ENCODE assay signal across 9 cellular contexts in the genomic region with DNA sequence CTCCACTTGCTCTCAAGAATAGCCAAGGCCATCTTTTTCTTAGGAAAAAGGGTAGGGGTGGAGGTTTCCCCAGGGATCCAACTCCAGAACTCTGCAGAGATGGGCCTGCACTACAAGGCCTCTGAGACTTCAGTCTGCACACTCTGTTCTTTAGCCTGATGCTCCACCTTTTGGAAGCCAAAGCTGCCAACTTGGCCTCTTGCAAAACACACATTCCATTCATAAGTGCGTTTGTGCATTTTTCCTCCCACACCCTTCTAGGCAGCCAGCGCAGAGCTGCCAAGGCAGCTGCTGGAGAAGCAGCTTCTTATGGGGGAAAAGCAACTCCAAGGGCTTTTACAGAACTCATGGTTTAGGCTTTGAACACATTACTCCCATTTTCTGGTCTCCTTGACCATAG. TPM values are rescaled to one million over a fixed set of nuclear protein-coding genes. Genes with fewer than 3 reads are reported as not detected.
DNase-seq lines count a peak whose midpoint lies in the region; ATAC-seq and TF ChIP-seq lines count a peak whose summit lies in the region.
"Had no signal": no experiment of that assay in that cellular context is flagged by ENCODE, and none has a peak within 500 bp of the region (broad histone marks: within the 10 kb centered on the region; RNA-seq: fewer than 3 reads in every experiment).

No MANE protein-coding gene starts in this region.

- H3K4me3 Mint-ChIP-seq in endothelial cell (ENCODE audit: unreplicated experiment), result no peak overlapping the region
- no peak overlapping the region for H3K4me3 Mint-ChIP-seq in T-cell

- H3K27me3 Mint-ChIP-seq in endothelial cell (ENCODE audit: unreplicated experiment) (no peaks in the 10 kb centered on the region), T-cell (no peaks in the 10 kb centered on the region)

- H3K27ac Mint-ChIP-seq in endothelial cell (ENCODE audit: unreplicated experiment), result no peak overlapping the region
- no peak overlapping the region for H3K27ac Mint-ChIP-seq in T-cell

- WGBS in adrenal gland, 4 donors, result 12 to 28% (median 21%) methylated on average over 2 of the region's 2 CpGs

- H3K9me3 Mint-ChIP-seq in endothelial cell (ENCODE audit: unreplicated experiment) (no peaks in the 10 kb centered on the region), T-cell (no peaks in the 10 kb centered on the region)

- H3K36me3 ChIP-seq in adrenal gland (replicated peaks in 1 of 2) (no peaks in the 10 kb centered on the region), right atrium auricular region (peaks cover 4% of the 10 kb centered on the region)

- H3K27ac ChIP-seq in adrenal gland (peak overlapping the region; percentile 0 to 83 (median 56)), right atrium auricular region (peak overlapping the region; percentile 70 to 92)
- H3K27ac ChIP-seq: VCaP had no signal

- CTCF ChIA-PET in T-cell (lab: Charles Lee), result interaction anchor here in 1 of 2 donors (0.8 to 2.7 kb wide), 4 partner anchors 44 to 334 kb away, joined by 3 to 15 read pairs (median 4); no protein-coding TSS in a partner anchor

- peaks cover 38% of the 10 kb centered on the region for H3K4me1 Mint-ChIP-seq in endothelial cell (ENCODE audit: unreplicated experiment)
- peaks cover 0 to 6% (median 4%) of the 10 kb centered on the region in 3 donors for H3K4me1 Mint-ChIP-seq in T-cell

- peak in 1 of 2 donors; percentile 62 for TF ChIP-seq POLR2A in adrenal gland (IDR thresholded peaks at IDR 0.05)

- no peak for TF ChIP-seq CTCF in adrenal gland (IDR thresholded peaks at IDR 0.05)
- TF ChIP-seq CTCF in right atrium auricular region (IDR thresholded peaks at IDR 0.05), result peak in 1 of 2 donors; percentile 18
- no peak for TF ChIP-seq CTCF in endothelial cell (IDR thresholded peaks at IDR 0.05; ENCODE audit: unreplicated experiment)

- intact Hi-C loops in adrenal gland (cut with DNase I), result loop anchor here (5.0 to 10.0 kb wide), 2 partner anchors 46 to 93 kb away; no protein-coding TSS in a partner anchor

- no peaks in the 10 kb centered on the region for H3K9me3 ChIP-seq in adrenal gland (replicated peaks in 1 of 3)
- H3K9me3 ChIP-seq in right atrium auricular region, result no peaks in the 10 kb centered on the region

- POLR2A ChIA-PET in T-cell (lab: Charles Lee), result no interaction called here

- H3K27me3 ChIP-seq in adrenal gland (no peaks in the 10 kb centered on the region), right atrium auricular region (no peaks in the 10 kb centered on the region)

- H3K36me3 Mint-ChIP-seq in endothelial cell (ENCODE audit: low read depth, unreplicated experiment) (no peaks in the 10 kb centered on the region), T-cell (peaks cover 11% of the 10 kb centered on the region)

- H3K4me1 ChIP-seq in adrenal gland (replicated peaks in 1 of 2) (peaks cover 16 to 48% of the 10 kb centered on the region in 2 donors), right atrium auricular region (peaks cover 0 to 55% of the 10 kb centered on the region in 2 donors)

- H3K4me3 ChIP-seq in adrenal gland, result no peak overlapping the region
- no peak overlapping the region for H3K4me3 ChIP-seq in right atrium auricular region

- no peak for ATAC-seq in T-cell (replicated peaks in 1 of 4)

- peak; percentile 88 for DNase-seq in EL
- peak; percentile 45 to 94 (median 86) for DNase-seq in adrenal gland
- DNase-seq in right atrium auricular region (ENCODE audit: low spot score), result peak; percentile 94
- peak; percentile 91 for DNase-seq in renal cortical epithelial cell (ENCODE audit: low read depth)
- DNase-seq in endothelial cell (ENCODE audit: low spot score), result no peak
- DNase-seq in activated T-cell treated with anti-CD3 and anti-CD28 coated beads, Interleukin-2, amount 50 U/mL, for 48 hours, result no peak
- DNase-seq in T-helper 9 cell, result no peak
- no peak for DNase-seq in T-cell

RNA-seq across cellular contexts. Expression of gene REXO5, which starts 45.3 kb away (rescaled TPM):
- 10 to 100 TPM in 1 of 8 donors, 1 to 10 TPM in 6, under 1 TPM in 1; 0.78 to 10.1 (median 3.6) TPM for total RNA-seq in adrenal gland
- 1 to 10 TPM; 1.7 to 3.9 (median 2.7) TPM for polyA plus RNA-seq in adrenal gland
- 1 to 10 TPM in 1 of 2 donors, under 1 TPM in 1; 0.98 to 5.2 TPM for total RNA-seq in right atrium auricular region
- 3.8 and 4.2 TPM in 2 replicates for total RNA-seq in renal cortical epithelial cell
- total RNA-seq in endothelial cell (ENCODE audit: unreplicated experiment), result 2.4 TPM
- 1 to 10 TPM in 1 of 5 donors, under 1 TPM in 4; 0.57 to 1.7 (median 0.89) TPM for total RNA-seq in T-cell

RNA-seq across cellular contexts. Expression of gene ERI2, which starts 45.3 kb away (rescaled TPM):
- total RNA-seq in adrenal gland, result 10 to 100 TPM; 12.2 to 45.1 (median 25.3) TPM
- polyA plus RNA-seq in adrenal gland, result 10 to 100 TPM in 2 of 3 donors, 1 to 10 TPM in 1; 9.2 to 18.0 (median 16.4) TPM
- total RNA-seq in right atrium auricular region, result 1 to 10 TPM; 4.9 to 8.0 TPM
- total RNA-seq in renal cortical epithelial cell, result 24.3 and 29.9 TPM in 2 replicates
- total RNA-seq in endothelial cell (ENCODE audit: unreplicated experiment), result 7.1 TPM
- 1 to 10 TPM; 2.3 to 3.0 (median 2.4) TPM for total RNA-seq in T-cell

RNA-seq across cellular contexts. Expression of gene DCUN1D3, which starts 48.6 kb away (rescaled TPM):
- 10 to 100 TPM; 18.8 to 47.2 (median 27.2) TPM for total RNA-seq in adrenal gland
- polyA plus RNA-seq in adrenal gland, result 10 to 100 TPM in 1 of 3 donors, 1 to 10 TPM in 2; 7.2 to 12.3 (median 9.8) TPM
- 10 to 100 TPM in 1 of 2 donors, 1 to 10 TPM in 1; 10.0 to 13.4 TPM for total RNA-seq in right atrium auricular region
- total RNA-seq in renal cortical epithelial cell, result 31.2 and 39.2 TPM in 2 replicates
- 17.2 TPM for total RNA-seq in endothelial cell (ENCODE audit: unreplicated experiment)
- 1 to 10 TPM; 3.3 to 7.5 (median 5.7) TPM for total RNA-seq in T-cell

RNA-seq across cellular contexts. Expression of gene LYRM1, which starts 49.0 kb away (rescaled TPM):
- total RNA-seq in adrenal gland (10 to 100 TPM; 18.0 to 64.4 (median 36.5) TPM), right atrium auricular region (10 to 100 TPM; 54.2 to 58.7 TPM), renal cortical epithelial cell (70.7 and 89.3 TPM in 2 replicates), endothelial cell (ENCODE audit: unreplicated experiment) (14.0 TPM), T-cell (10 to 100 TPM; 16.2 to 23.6 (median 19.6) TPM)
- polyA plus RNA-seq in adrenal gland, result 10 to 100 TPM; 35.0 to 74.0 (median 54.8) TPM

Comparison
In these comparisons a context has a peak if more than half of its experiments do, and no peak if none do; other contexts are left out.
1. DNase-seq: peak in EL (single experiment), adrenal gland (7 of 7), right atrium auricular region (single experiment) and renal cortical epithelial cell (single experiment); none in endothelial cell (single experiment), activated T-cell treated with anti-CD3 and anti-CD28 coated beads, Interleukin-2, amount 50 U/mL, for 48 hours (0 of 2), T-helper 9 cell (single experiment) and T-cell (0 of 34).